ENCODE assay signal across 7 cellular contexts in genomic region chr11:15770798-15771414, GRCh38.
DNase-seq lines count a peak whose midpoint lies in the region; ATAC-seq and TF ChIP-seq lines count a peak whose summit lies in the region.

No MANE protein-coding gene starts in this region.

- H2BK5ac ChIP-seq in H9 (ENCODE audit: insufficient read length, low read length): no peak overlapping the region

- H3K27ac Mint-ChIP-seq in H9: no peak overlapping the region
- no peak overlapping the region for H3K27ac Mint-ChIP-seq in progenitor cell of endocrine pancreas

- H3K27ac ChIP-seq in H9 (ENCODE audit: insufficient read length, low read depth, low read length) (no peak overlapping the region), PC-3 (ENCODE audit: low read length) (no peak overlapping the region), fibroblast of lung (ENCODE audit: insufficient read depth, low read length) (no peak overlapping the region)

- no peaks in the 10 kb centered on the region for H3K79me1 ChIP-seq in H9 (ENCODE audit: insufficient read depth, low read depth, low read length, poor library complexity, severe bottlenecking)

- H2BK15ac ChIP-seq in H9 (ENCODE audit: low read depth, low read length): no peak overlapping the region

- no peaks in the 10 kb centered on the region for H3K9me3 ChIP-seq in H9 (ENCODE audit: control insufficient read depth, low read depth, low read length)
- H3K9me3 ChIP-seq in PC-3 (ENCODE audit: low read length): no peaks in the 10 kb centered on the region
- H3K9me3 ChIP-seq in fibroblast of lung (ENCODE audit: control insufficient read depth, insufficient read depth, low read depth, low read length): no peaks in the 10 kb centered on the region

- BruUV-seq in PC-3 (replicated peaks; lab: Mats Ljungman, UMichigan): no TSS peak

- no peaks in the 10 kb centered on the region for H3K23me2 ChIP-seq in H9 (ENCODE audit: insufficient read length, low read depth, low read length, poor library complexity, severe bottlenecking)

- no peak overlapping the region for H4K8ac ChIP-seq in H9 (replicated peaks; ENCODE audit: insufficient read length, low read depth, low read length)

- no CpG with 5 or more reads among the region's 1 CpG for WGBS in H9 (ENCODE audit: extremely low coverage, insufficient read length, low lambda C conversion rate)

- H3K23ac ChIP-seq in H9 (ENCODE audit: insufficient read length, low read depth, low read length): no peak overlapping the region

- H3K18ac ChIP-seq in H9 (ENCODE audit: insufficient read length, low read depth, low read length): no peak overlapping the region

- DNase-seq in GM03348 (ENCODE audit: low spot score) (peak; percentile 37), H9 (peak; percentile 68), PC-3 (no peak), fibroblast of lung (ENCODE audit: low read depth in 2 of 2) (peak; percentile 36 to 59), progenitor cell of endocrine pancreas (ENCODE audit: low spot score, unreplicated experiment) (no peak), GOT3 (lab: John Stamatoyannopoulos, UW) (no peak)

- no peak overlapping the region for H4K5ac ChIP-seq in H9 (ENCODE audit: insufficient read length, low read depth, low read length)

- no peak overlapping the region for H2AK5ac ChIP-seq in H9 (ENCODE audit: insufficient read length, low read length)

- no peak for ATAC-seq in PC-3
- ATAC-seq in HG03139 (IDR thresholded peaks at IDR 0.05; ENCODE audit: unreplicated experiment): no peak

- H3K4me1 ChIP-seq in H9 (ENCODE audit: insufficient read depth, low read length): no peaks in the 10 kb centered on the region
- H3K4me1 ChIP-seq in PC-3 (ENCODE audit: insufficient read depth, low read length): no peaks in the 10 kb centered on the region
- H3K4me1 ChIP-seq in fibroblast of lung (ENCODE audit: control insufficient read depth, extremely low read depth, insufficient read depth, low read length): no peaks in the 10 kb centered on the region

- H3K9me3 Mint-ChIP-seq in H9 (peaks cover 0 to under 1% of the 10 kb centered on the region in 2 experiments; a peak in 1 of 5 replicates), progenitor cell of endocrine pancreas (ENCODE audit: low read depth) (peaks cover 8% of the 10 kb centered on the region)

- no peaks in the 10 kb centered on the region for H3K36me3 ChIP-seq in PC-3 (ENCODE audit: low read depth, low read length)
- no peaks in the 10 kb centered on the region for H3K36me3 ChIP-seq in fibroblast of lung (ENCODE audit: control insufficient read depth, insufficient read depth, low read length)

- no peaks in the 10 kb centered on the region for H3K9me2 ChIP-seq in PC-3 (replicated peaks; ENCODE audit: low read length)

- H3K27me3 ChIP-seq in H9 (ENCODE audit: insufficient read depth, low read length): no peaks in the 10 kb centered on the region
- H3K27me3 ChIP-seq in PC-3 (ENCODE audit: low read length): no peaks in the 10 kb centered on the region
- no peaks in the 10 kb centered on the region for H3K27me3 ChIP-seq in fibroblast of lung (ENCODE audit: control insufficient read depth, insufficient read depth, low read length)

- H3K4me3 ChIP-seq in PC-3 (ENCODE audit: low read length) (no peak overlapping the region), fibroblast of lung (replicated peaks in 1 of 4; ENCODE audit: control extremely low read depth in 1 of 4, insufficient read depth in 1 of 4, low read depth in 3 of 4, low read length in 4 of 4) (no peak overlapping the region)

- H2BK12ac ChIP-seq in H9 (ENCODE audit: insufficient read length, low read depth, low read length): no peak overlapping the region

- no peak overlapping the region for H2BK120ac ChIP-seq in H9 (ENCODE audit: low read depth, low read length, poor library complexity, severe bottlenecking)

- H3K79me2 ChIP-seq in H9 (ENCODE audit: insufficient read depth, low read length): no peaks in the 10 kb centered on the region
- no peaks in the 10 kb centered on the region for H3K79me2 ChIP-seq in PC-3 (ENCODE audit: low read length)
- H3K79me2 ChIP-seq in fibroblast of lung (ENCODE audit: control insufficient read depth, insufficient read depth, low read length): no peaks in the 10 kb centered on the region

- no peak overlapping the region for H3K14ac ChIP-seq in H9 (ENCODE audit: insufficient read depth, low read length)

- H4K20me1 ChIP-seq in H9 (ENCODE audit: control insufficient read depth, insufficient read depth, insufficient read length) (no peaks in the 10 kb centered on the region), PC-3 (ENCODE audit: low read length) (no peaks in the 10 kb centered on the region), fibroblast of lung (ENCODE audit: control insufficient read depth, extremely low read depth, insufficient read depth, low read length) (no peaks in the 10 kb centered on the region)

- H3K36me3 Mint-ChIP-seq in H9 (ENCODE audit: insufficient read depth in 1 of 3, low read depth in 3 of 3) (no peaks in the 10 kb centered on the region; a peak in 1 of 7 replicates), progenitor cell of endocrine pancreas (ENCODE audit: insufficient read depth) (no peaks in the 10 kb centered on the region)

- H3K9ac ChIP-seq in H9 (ENCODE audit: extremely low read depth, insufficient read length, low read length): no peak overlapping the region
- no peak overlapping the region for H3K9ac ChIP-seq in PC-3 (ENCODE audit: low read length)
- H3K9ac ChIP-seq in fibroblast of lung (ENCODE audit: insufficient read depth, low read length): no peak overlapping the region

- TF ChIP-seq CTCF in H9 (conservative IDR thresholded peaks at IDR 0.05) (peak; percentile 81), PC-3 (conservative IDR thresholded peaks at IDR 0.05; ENCODE audit: low read depth, low read length) (peak; percentile 38; the same call in 1 of the 2 replicates), fibroblast of lung (conservative IDR thresholded peaks at IDR 0.05 in 1 of 2, IDR thresholded peaks at IDR 0.05 in 1 of 2; ENCODE audit: low read depth in 1 of 2, low read length in 2 of 2) (peak; percentile 64 to 80), progenitor cell of endocrine pancreas (IDR thresholded peaks at IDR 0.05; ENCODE audit: unreplicated experiment) (peak; percentile 57)

- CTCF ChIA-PET in PC-3 (lab: Charles Lee): no interaction called here

- peaks cover 0 to 12% of the 10 kb centered on the region in 2 experiments; a peak in 2 of 4 replicates for H3K4me1 Mint-ChIP-seq in H9
- H3K4me1 Mint-ChIP-seq in progenitor cell of endocrine pancreas (ENCODE audit: low read depth): peaks cover 30% of the 10 kb centered on the region

- no peak overlapping the region for H3K4me2 ChIP-seq in H9 (ENCODE audit: insufficient read depth, insufficient read length, low read length)
- H3K4me2 ChIP-seq in PC-3 (ENCODE audit: low read length): no peak overlapping the region
- no peak overlapping the region for H3K4me2 ChIP-seq in fibroblast of lung (ENCODE audit: extremely low read depth, insufficient read depth, low read length)

- no peak overlapping the region for H3K56ac ChIP-seq in H9 (ENCODE audit: insufficient read length, low read depth, low read length)

- H2AFZ ChIP-seq in H9 (ENCODE audit: low read length) (no peak overlapping the region), PC-3 (ENCODE audit: low read length) (no peak overlapping the region), fibroblast of lung (ENCODE audit: low read length) (no peak overlapping the region)

- H3T11ph ChIP-seq in H9 (ENCODE audit: low read length): no peak overlapping the region

- H3K27me3 Mint-ChIP-seq in H9 (ENCODE audit: low read depth): no peaks in the 10 kb centered on the region; the same call in none of the 2 replicates
- peaks cover 15% of the 10 kb centered on the region for H3K27me3 Mint-ChIP-seq in progenitor cell of endocrine pancreas

- H3F3A ChIP-seq in PC-3 (ENCODE audit: low read length, unreplicated experiment): no peaks in the 10 kb centered on the region

- no peak overlapping the region for H3K4ac ChIP-seq in H9 (ENCODE audit: low read depth, low read length)

- H4K91ac ChIP-seq in H9 (ENCODE audit: insufficient read length, low read depth, low read length): no peak overlapping the region

- POLR2A ChIA-PET in PC-3 (lab: Charles Lee; ENCODE audit: unreplicated experiment): no interaction called here

- intact Hi-C loops in PC-3 (cut with micrococcal nuclease): no loop called here

- H3K4me3 Mint-ChIP-seq in H9 (no peak overlapping the region), progenitor cell of endocrine pancreas (ENCODE audit: low read depth) (no peak overlapping the region)

- no peak overlapping the region for H2BK20ac ChIP-seq in H9 (ENCODE audit: low read depth, low read length, poor library complexity, severe bottlenecking)

Comparison
In these comparisons a context has a peak if more than half of its experiments do, and no peak if none do; other contexts are left out.
1. DNase-seq: peak in GM03348 (single experiment), H9 (single experiment) and fibroblast of lung (2 of 2); none in PC-3 (single experiment), progenitor cell of endocrine pancreas (single experiment) and GOT3 (single experiment).
2. Peak in every context shown above with its lines, with median percentiles within 50 percentile points of each other: CTCF ChIP-seq.